ENCODE assay signal across 9 cellular contexts in genomic region chr12:116922194-116922897, GRCh38. TPM values are rescaled to one million over a fixed set of nuclear protein-coding genes. Genes with fewer than 3 reads are reported as not detected.
DNase-seq lines count a peak whose midpoint lies in the region; ATAC-seq and TF ChIP-seq lines count a peak whose summit lies in the region.
"Had no signal": no experiment of that assay in that cellular context is flagged by ENCODE, and none has a peak within 500 bp of the region (broad histone marks: within the 10 kb centered on the region; RNA-seq: fewer than 3 reads in every experiment).

No MANE protein-coding gene starts in this region.

- H3K27ac ChIP-seq in dorsolateral prefrontal cortex: no peak overlapping the region

- TF ChIP-seq POLR2A in GM18505 (IDR thresholded peaks at IDR 0.05; ENCODE audit: borderline replicate concordance, extremely low read depth, insufficient read depth, insufficient read length): no peak

- no peak for TF ChIP-seq CTCF in dorsolateral prefrontal cortex (IDR thresholded peaks at IDR 0.05 in 54 of 56, conservative IDR thresholded peaks at IDR 0.05 in 2 of 56; ENCODE audit: low read depth in 1 of 56, partially characterized antibody in 56 of 56)

- intact Hi-C loops in dorsolateral prefrontal cortex (cut with DNase I): no loop called here

- no peaks in the 10 kb centered on the region for H3K36me3 ChIP-seq in adipocyte (ENCODE audit: control insufficient read depth, insufficient read depth, low read length, severe bottlenecking)

- DNase-seq in adipocyte (ENCODE audit: low read depth) (peak; percentile 54), dorsolateral prefrontal cortex (no peak), NCI-H1092 (lab: John Stamatoyannopoulos, UW) (no peak)
- DNase-seq in stimulated activated CD8-positive, alpha-beta memory T cell treated with anti-CD3 and anti-CD28 coated beads, Interleukin-4, amount 100 ng/mL, for 48 hours: no peak
- no peak for DNase-seq in activated CD4-positive, alpha-beta T cell treated with anti-CD3 and anti-CD28 coated beads, Interleukin-2, amount 50 U/mL, for 48 hours
- DNase-seq: SHP77 had no signal

- no peaks in the 10 kb centered on the region for H3K9me3 ChIP-seq in adipocyte (ENCODE audit: control insufficient read depth, low read length)

- H3K4me3 ChIP-seq in adipocyte (ENCODE audit: low read length) (no peak overlapping the region), dorsolateral prefrontal cortex (no peak overlapping the region)

- no peak overlapping the region for H3K9ac ChIP-seq in adipocyte (ENCODE audit: low read length)

- H3K27me3 ChIP-seq in adipocyte (replicated peaks; ENCODE audit: control insufficient read depth, insufficient read depth, low read length): no peaks in the 10 kb centered on the region
- H3K27me3 ChIP-seq in dorsolateral prefrontal cortex: no peaks in the 10 kb centered on the region

- peaks cover 47% of the 10 kb centered on the region for H3K4me1 ChIP-seq in adipocyte (ENCODE audit: control insufficient read depth, insufficient read depth, low read length)

- ATAC-seq in GM18505 (IDR thresholded peaks at IDR 0.05; ENCODE audit: unreplicated experiment) (peak; percentile 68), GM21360 (IDR thresholded peaks at IDR 0.05; ENCODE audit: unreplicated experiment) (peak; percentile 65), HG03175 (IDR thresholded peaks at IDR 0.05; ENCODE audit: unreplicated experiment) (peak; percentile 46)

RNA-seq across cellular contexts. Expression of gene FBXW8, which starts 11.6 kb away (rescaled TPM):
- 10 to 100 TPM in 80 of 120 experiments, 1 to 10 TPM in 40; 6.8 to 18.0 (median 11.1) TPM for total RNA-seq in dorsolateral prefrontal cortex

RNA-seq across cellular contexts. Expression of gene HRK, which starts 41.1 kb away (rescaled TPM):
- total RNA-seq in dorsolateral prefrontal cortex: 10 to 100 TPM in 30 of 120 experiments, 1 to 10 TPM in 90; 1.7 to 19.5 (median 8.0) TPM
